Comparison of ENCODE assay signal across 1 cellular context in genomic region chr17:75601057-75601987, GRCh38.
TF ChIP-seq lines count a peak whose summit lies in the region.

No MANE protein-coding gene starts in this region.

TF ChIP-seq in HCT116, 20 proteins besides CTCF, POLR2A, EP300 and RAD21 (continued from another document):
- TF ChIP-seq REST (IDR thresholded peaks at IDR 0.05; ENCODE audit: low read depth) (no peak), CEBPB (IDR thresholded peaks at IDR 0.05; ENCODE audit: low read depth) (no peak), CBX3 (IDR thresholded peaks at IDR 0.05; ENCODE audit: low read depth) (peak; percentile 76), MAX (IDR thresholded peaks at IDR 0.05) (peak; percentile 73), ELF1 (IDR thresholded peaks at IDR 0.05; ENCODE audit: borderline replicate concordance, low read depth) (no peak), POLR2AphosphoS5 (IDR thresholded peaks at IDR 0.05; ENCODE audit: low read depth, low read length) (peak; percentile 61), ZNF274 (IDR thresholded peaks at IDR 0.05; ENCODE audit: low read depth, low read length) (no peak), ZBTB33 (IDR thresholded peaks at IDR 0.05; ENCODE audit: extremely low read depth, insufficient replicate concordance, low read length) (no peak), YY1 (IDR thresholded peaks at IDR 0.05; ENCODE audit: extremely low read depth, insufficient replicate concordance, low read depth, low read length) (peak; percentile 4)
